Comparison of ENCODE assay signal across 25 cellular contexts in genomic region chr1:167947733-167948132, GRCh38. TPM values are rescaled to one million over a fixed set of nuclear protein-coding genes. Genes with fewer than 3 reads are reported as not detected.
"Had no signal": no experiment of that assay in that cellular context is flagged by ENCODE, and none has a peak within 500 bp of the region (broad histone marks: within the 10 kb centered on the region; RNA-seq: fewer than 3 reads in every experiment).

No MANE protein-coding gene starts in this region.

- H3K27me3 ChIP-seq: brain microvascular endothelial cell, foreskin keratinocyte, left lung, neural progenitor cell, suprapubic skin, transverse colon, vagina had no signal

- H3K4me2 ChIP-seq: neural progenitor cell had no signal

- H2AFZ ChIP-seq: neural progenitor cell had no signal

- H3K9ac ChIP-seq: neural progenitor cell had no signal

- DNase-seq: activated CD4-positive, alpha-beta T cell treated with anti-CD3 and anti-CD28 coated beads, Interleukin-2, amount 50 U/mL, for 1 hour; activated CD8-positive, alpha-beta memory T cell treated with anti-CD3 and anti-CD28 coated beads for 24 hours; activated CD8-positive, alpha-beta memory T cell treated with anti-CD3 and anti-CD28 coated beads, Interleukin-2, amount 50 U/mL, for 48 hours; activated naive CD4-positive, alpha-beta T cell; brain microvascular endothelial cell; foreskin keratinocyte; left lung; mammary epithelial cell; psoas muscle; right cardiac atrium; stimulated activated CD4-positive, alpha-beta T cell treated with anti-CD3 and anti-CD28 coated beads, Interleukin-15, amount 100 ng/mL, for 24 hours; stimulated activated CD4-positive, alpha-beta T cell treated with anti-CD3 and anti-CD28 coated beads, Interleukin-2, amount 100 ng/mL, for 48 hours; stimulated activated naive CD8-positive, alpha-beta T cell treated with anti-CD3 and anti-CD28 coated beads, Interleukin-15, amount 100 ng/mL, for 72 hours; T-helper 1 cell; T1000; transverse colon had no signal

- H3K9me3 Mint-ChIP-seq: central memory CD8-positive, alpha-beta T cell had no signal

- H3K4me3 Mint-ChIP-seq: central memory CD8-positive, alpha-beta T cell; neural progenitor cell had no signal

- H3K27me3 Mint-ChIP-seq: central memory CD8-positive, alpha-beta T cell; stimulated activated naive CD8-positive, alpha-beta T cell treated with anti-CD3 and anti-CD28 coated beads, Interleukin-15, amount 100 ng/mL, for 72 hours had no signal

- H3K9me3 ChIP-seq: left lung, psoas muscle, suprapubic skin, transverse colon, vagina had no signal

- H3K4me1 ChIP-seq: foreskin keratinocyte, neural progenitor cell had no signal

- H3K4me1 Mint-ChIP-seq: neural progenitor cell had no signal

- H3K4me3 ChIP-seq: coronary artery, left lung, neural progenitor cell, psoas muscle, skin epidermis, suprapubic skin, transverse colon, vagina had no signal

- FAIRE-seq: keratinocyte had no signal

- ATAC-seq: activated CD4-positive, CD25-positive, alpha-beta regulatory T cell treated with anti-CD3 and anti-CD28 coated beads, Interleukin-2, amount 50 U/mL, for 24 hours; foreskin keratinocyte; left lung; psoas muscle; right cardiac atrium; stimulated activated naive CD8-positive, alpha-beta T cell treated with anti-CD3 and anti-CD28 coated beads, Interleukin-15, amount 100 ng/mL, for 72 hours had no signal

- H3K27ac ChIP-seq: brain microvascular endothelial cell, coronary artery, foreskin keratinocyte, left lung, neural progenitor cell, psoas muscle, skin epidermis, suprapubic skin, vagina had no signal

- H3K27ac Mint-ChIP-seq: neural progenitor cell; stimulated activated naive CD8-positive, alpha-beta T cell treated with anti-CD3 and anti-CD28 coated beads, Interleukin-15, amount 100 ng/mL, for 72 hours had no signal

RNA-seq across cellular contexts. Expression of gene ADCY10, which starts 33.8 kb away (rescaled TPM):
- total RNA-seq: epithelial cell of proximal tubule, suprapubic skin, vagina had no signal
